In genomic region chr3:147925272-147925671, GRCh38 we compare ENCODE assay signal across 21 cellular contexts.
DNase-seq lines count a peak whose midpoint lies in the region; ATAC-seq, FAIRE-seq and TF ChIP-seq lines count a peak whose summit lies in the region.
"Had no signal": no experiment of that assay in that cellular context is flagged by ENCODE, and none has a peak within 500 bp of the region (broad histone marks: within the 10 kb centered on the region; RNA-seq: fewer than 3 reads in every experiment).

No MANE protein-coding gene starts in this region.

- H3K27ac ChIP-seq in ACC112 (ENCODE audit: low read depth, low read length) = no peak overlapping the region

- H3K27me3 ChIP-seq in ACC112 (ENCODE audit: insufficient read depth, low read length) = no peaks in the 10 kb centered on the region
- H3K27me3 ChIP-seq: BE2C had no signal

- DNase-seq in ELR (ENCODE audit: low read depth) (peak; percentile 36), fibroblast of the aortic adventitia (ENCODE audit: low read depth) (peak; percentile 13), DMS 273 treated with DMSO at 0.1 percent for 48 hours (lab: John Stamatoyannopoulos, UW) (no peak), GM12892 (ENCODE audit: insufficient read length) (no peak)
- DNase-seq in central memory CD4-positive, alpha-beta T cell = no peak
- DNase-seq in activated effector memory CD4-positive, alpha-beta T cell treated with Interleukin-2 at 50 U/mL for 16 hours = no peak
- DNase-seq: ACHN; BE2C; C1 segment of cervical spinal cord; Caco-2; CD4-positive, CD25-positive, alpha-beta regulatory T cell; CD8-positive, alpha-beta memory T cell; DMS153; DMS79 had no signal

- H3K36me3 ChIP-seq in ACC112 (ENCODE audit: insufficient read depth, low read length) = no peaks in the 10 kb centered on the region
- H3K36me3 ChIP-seq: BE2C, HAP-1 had no signal

- H3K79me2 ChIP-seq in ACC112 (ENCODE audit: control insufficient read depth, insufficient read depth, low read length, unreplicated experiment) = no peaks in the 10 kb centered on the region

- FAIRE-seq in GM12892 (lab: Jason Lieb, UNC) = no peak
- FAIRE-seq: D721Med, GM12878, GM19239, HepG2 had no signal

- peaks cover 19% of the 10 kb centered on the region for H3K4me1 ChIP-seq in ACC112 (ENCODE audit: control insufficient read depth, insufficient read depth, low read length, unreplicated experiment)
- H3K4me1 ChIP-seq: BE2C, Caco-2, HAP-1 had no signal

- H3K4me3 ChIP-seq in ACC112 (ENCODE audit: low read depth, low read length) (no peak overlapping the region), fibroblast of the aortic adventitia (ENCODE audit: low read depth, low read length) (no peak overlapping the region)
- H3K4me3 ChIP-seq: GM12878, HAP-1 had no signal

- peak overlapping the region; percentile 62 for H2AFZ ChIP-seq in ACC112 (ENCODE audit: low read length, unreplicated experiment)

- ATAC-seq in SK-N-SH treated with all-trans-retinoic acid at 6 μM for 48 hours = peak; percentile 53; the same call in 2 of the 3 replicates
- ATAC-seq: GM12878, HepG2 had no signal

- no peak for TF ChIP-seq CTCF in fibroblast of the aortic adventitia (IDR thresholded peaks at IDR 0.05; ENCODE audit: insufficient read depth, low read length)

- no peak for TF ChIP-seq POLR2A in GM12892 (IDR thresholded peaks at IDR 0.05; ENCODE audit: low read depth, low read length)

TF ChIP-seq in SK-N-SH treated with all-trans-retinoic acid at 6 μM for 48 hours, 23 proteins besides CTCF, POLR2A, EP300 and RAD21:
- TF ChIP-seq CREB5 (CRISPR knock-in tag; IDR thresholded peaks at IDR 0.05; ENCODE audit: low read depth) (no peak), ZFP3 (CRISPR knock-in tag; IDR thresholded peaks at IDR 0.05) (no peak), TOX (CRISPR knock-in tag; IDR thresholded peaks at IDR 0.05; ENCODE audit: borderline replicate concordance) (no peak), ZC3H10 (CRISPR knock-in tag; IDR thresholded peaks at IDR 0.05) (no peak), TSHZ2 (CRISPR knock-in tag; IDR thresholded peaks at IDR 0.05) (no peak), RARB (CRISPR knock-in tag; IDR thresholded peaks at IDR 0.05) (no peak), CSDC2 (CRISPR knock-in tag; IDR thresholded peaks at IDR 0.05) (no peak), ZNF8 (CRISPR knock-in tag; IDR thresholded peaks at IDR 0.05) (no peak), ZNF70 (CRISPR knock-in tag; IDR thresholded peaks at IDR 0.05) (no peak), ARNTL (CRISPR knock-in tag; IDR thresholded peaks at IDR 0.05; ENCODE audit: borderline replicate concordance, low read depth) (no peak), TCF4 (CRISPR knock-in tag; IDR thresholded peaks at IDR 0.05; ENCODE audit: borderline replicate concordance) (no peak), PATZ1 (CRISPR knock-in tag; IDR thresholded peaks at IDR 0.05; ENCODE audit: borderline replicate concordance) (no peak), CSRNP3 (CRISPR knock-in tag; IDR thresholded peaks at IDR 0.05) (no peak), OSR1 (CRISPR knock-in tag; IDR thresholded peaks at IDR 0.05) (no peak)
TF ChIP-seq in SK-N-SH treated with all-trans-retinoic acid at 6 μM for 48 hours: peak in this region for 0.

Comparison
In these comparisons a context has a peak if more than half of its experiments do, and no peak if none do; other contexts are left out.
1. DNase-seq: peak in ELR (single experiment) and fibroblast of the aortic adventitia (single experiment); none in central memory CD4-positive, alpha-beta T cell (single experiment), activated effector memory CD4-positive, alpha-beta T cell treated with Interleukin-2 at 50 U/mL for 16 hours (single experiment), DMS 273 treated with DMSO at 0.1 percent for 48 hours (single experiment) and GM12892 (single experiment).